ENCODE assay signal across 11 cellular contexts in genomic region chr17:40347319-40348135, GRCh38. TPM values are rescaled to one million over a fixed set of nuclear protein-coding genes. Genes with fewer than 3 reads are reported as not detected.
DNase-seq lines count a peak whose midpoint lies in the region; ATAC-seq, FAIRE-seq and TF ChIP-seq lines count a peak whose summit lies in the region.
"Had no signal": no experiment of that assay in that cellular context is flagged by ENCODE, and none has a peak within 500 bp of the region (broad histone marks: within the 10 kb centered on the region; RNA-seq: fewer than 3 reads in every experiment).

No MANE protein-coding gene starts in this region.

- peak overlapping the region; percentile 84 for H3K4me2 ChIP-seq in Loucy (ENCODE audit: low read depth, low read length, poor library complexity, severe bottlenecking)

- peak overlapping the region; percentile 73 for H3K9ac ChIP-seq in Loucy (ENCODE audit: low read depth, low read length, poor library complexity, severe bottlenecking)

- H3K36me3 ChIP-seq in Loucy (ENCODE audit: insufficient read depth, low read length) (peaks cover 25% of the 10 kb centered on the region; the same call in 1 of the 2 replicates), right lobe of liver (peaks cover 0 to 15% (median 3%) of the 10 kb centered on the region in 4 donors), small intestine (ENCODE audit: control insufficient read depth in 2 of 2, insufficient read depth in 2 of 2, low read length in 2 of 2) (peaks cover 3 to 9% of the 10 kb centered on the region in 2 donors)

- H3K4me1 ChIP-seq in Loucy (ENCODE audit: insufficient read depth, low read length, poor library complexity, severe bottlenecking) (peaks cover 56% of the 10 kb centered on the region), right lobe of liver (peaks cover 4 to 88% (median 39%) of the 10 kb centered on the region in 4 donors), small intestine (ENCODE audit: control insufficient read depth in 2 of 2, insufficient read depth in 1 of 2, low read depth in 1 of 2, low read length in 1 of 2) (peaks cover 5 to 30% of the 10 kb centered on the region in 2 donors)

- no peak for FAIRE-seq in small intestine (lab: Jason Lieb, UNC)

- H3K4me3 ChIP-seq in Loucy (ENCODE audit: low read length, poor library complexity, severe bottlenecking) (peak overlapping the region; percentile 72), right lobe of liver (no peak overlapping the region), small intestine (ENCODE audit: low read depth in 1 of 2, low read length in 2 of 2) (peak overlapping the region; percentile 9 to 78)

- ATAC-seq in right lobe of liver: no peak
- no peak for ATAC-seq in HG03565 (IDR thresholded peaks at IDR 0.05; ENCODE audit: unreplicated experiment)
- ATAC-seq: HCT116 had no signal

- no peak for TF ChIP-seq CTCF in Loucy (conservative IDR thresholded peaks at IDR 0.05; ENCODE audit: low read length)
- TF ChIP-seq CTCF in right lobe of liver (IDR thresholded peaks at IDR 0.05): no peak

- H3F3A ChIP-seq in Loucy (ENCODE audit: low read depth): no peaks in the 10 kb centered on the region

- H3K27ac ChIP-seq in angular gyrus (ENCODE audit: low read depth, low read length): peak overlapping the region; percentile 49
- H3K27ac ChIP-seq in right lobe of liver: peak overlapping the region in 2 of 3 donors; percentile 54 to 97
- H3K27ac ChIP-seq in small intestine (ENCODE audit: low read depth in 1 of 2, low read length in 1 of 2): peak overlapping the region in 1 of 2 donors; percentile 93

- no peaks in the 10 kb centered on the region for H3K27me3 ChIP-seq in Loucy (ENCODE audit: insufficient read depth, low read length, poor library complexity, severe bottlenecking)
- H3K27me3 ChIP-seq in right lobe of liver: no peaks in the 10 kb centered on the region
- no peaks in the 10 kb centered on the region for H3K27me3 ChIP-seq in small intestine (ENCODE audit: control insufficient read depth in 2 of 2, insufficient read depth in 2 of 2, low read length in 2 of 2)

- H3K79me2 ChIP-seq in Loucy (ENCODE audit: insufficient read depth, low read length): peaks cover 68% of the 10 kb centered on the region

- WGBS in right lobe of liver (ENCODE audit: insufficient coverage, low coverage, low lambda C conversion rate, missing lambda C conversion rate): 41% methylated on average over 3 of the region's 9 CpGs
- WGBS in small intestine, 3 donors: 33 to 48% (median 46%) methylated on average over 8 to 9 of the region's 9 CpGs

- H3K9me3 ChIP-seq in Loucy (ENCODE audit: insufficient read depth, low read depth, low read length) (no peaks in the 10 kb centered on the region), right lobe of liver (no peaks in the 10 kb centered on the region), small intestine (ENCODE audit: control insufficient read depth, low read depth) (no peaks in the 10 kb centered on the region)

- no peaks in the 10 kb centered on the region for H4K20me1 ChIP-seq in Loucy (ENCODE audit: insufficient read depth, low read length, poor library complexity, severe bottlenecking)

- H2AFZ ChIP-seq in Loucy (ENCODE audit: low read length): no peak overlapping the region

- no peaks in the 10 kb centered on the region for H3K9me2 ChIP-seq in Loucy (replicated peaks; ENCODE audit: low read depth, low read length)

- intact Hi-C loops in right lobe of liver (cut with DNase I): no loop called here

- no peak for TF ChIP-seq POLR2A in right lobe of liver (IDR thresholded peaks at IDR 0.05)

- peak in 1 of 3 donors; percentile 70 for DNase-seq in right lobe of liver
- DNase-seq in small intestine: no peak
- no peak for DNase-seq in mucosa of gallbladder (ENCODE audit: low spot score)
- no peak for DNase-seq in activated effector memory CD4-positive, alpha-beta T cell treated with Interleukin-2 at 50 U/mL for 16 hours
- DNase-seq in SHP77 treated with DMSO at 0.1 percent for 48 hours (lab: John Stamatoyannopoulos, UW): no peak
- DNase-seq: NCI-H1105 treated with DMSO at 0.1 percent for 48 hours; stimulated activated CD4-positive, alpha-beta T cell treated with anti-CD3 and anti-CD28 coated beads, Interleukin-4, amount 100 ng/mL, for 24 hours had no signal

RNA-seq across cellular contexts. Expression of gene GJD3, which starts 17.0 kb away (rescaled TPM):
- under 1 TPM in 5 of 6 experiments, not detected in 1; 0.22 to 0.78 (median 0.37) TPM for total RNA-seq in right lobe of liver
- polyA plus RNA-seq in small intestine: 1 to 10 TPM in 1 of 3 donors, not detected in 2; 1.1 TPM
- 1.9 TPM for total RNA-seq in mucosa of gallbladder

RNA-seq across cellular contexts. Expression of gene RARA, which starts 38.5 kb away (rescaled TPM):
- total RNA-seq in right lobe of liver (10 to 100 TPM; 17.7 to 41.9 (median 22.9) TPM), mucosa of gallbladder (39.4 TPM)
- polyA plus RNA-seq in small intestine: 10 to 100 TPM; 28.8 to 40.7 (median 39.2) TPM

RNA-seq across cellular contexts. Expression of gene CDC6, which starts 59.8 kb away (rescaled TPM):
- total RNA-seq in right lobe of liver (1 to 10 TPM in 5 of 6 experiments, under 1 TPM in 1; 0.42 to 9.1 (median 3.1) TPM), mucosa of gallbladder (6.8 TPM)
- 10 to 100 TPM in 1 of 3 donors, 1 to 10 TPM in 2; 2.5 to 10.7 (median 3.8) TPM for polyA plus RNA-seq in small intestine

Comparison
In these comparisons a context has a peak if more than half of its experiments do, and no peak if none do; other contexts are left out.
1. H3K4me3 ChIP-seq: peak in Loucy (single experiment) and small intestine (2 of 2); none in right lobe of liver (0 of 3).